ENCODE assay signal across 21 cellular contexts in the genomic region with DNA sequence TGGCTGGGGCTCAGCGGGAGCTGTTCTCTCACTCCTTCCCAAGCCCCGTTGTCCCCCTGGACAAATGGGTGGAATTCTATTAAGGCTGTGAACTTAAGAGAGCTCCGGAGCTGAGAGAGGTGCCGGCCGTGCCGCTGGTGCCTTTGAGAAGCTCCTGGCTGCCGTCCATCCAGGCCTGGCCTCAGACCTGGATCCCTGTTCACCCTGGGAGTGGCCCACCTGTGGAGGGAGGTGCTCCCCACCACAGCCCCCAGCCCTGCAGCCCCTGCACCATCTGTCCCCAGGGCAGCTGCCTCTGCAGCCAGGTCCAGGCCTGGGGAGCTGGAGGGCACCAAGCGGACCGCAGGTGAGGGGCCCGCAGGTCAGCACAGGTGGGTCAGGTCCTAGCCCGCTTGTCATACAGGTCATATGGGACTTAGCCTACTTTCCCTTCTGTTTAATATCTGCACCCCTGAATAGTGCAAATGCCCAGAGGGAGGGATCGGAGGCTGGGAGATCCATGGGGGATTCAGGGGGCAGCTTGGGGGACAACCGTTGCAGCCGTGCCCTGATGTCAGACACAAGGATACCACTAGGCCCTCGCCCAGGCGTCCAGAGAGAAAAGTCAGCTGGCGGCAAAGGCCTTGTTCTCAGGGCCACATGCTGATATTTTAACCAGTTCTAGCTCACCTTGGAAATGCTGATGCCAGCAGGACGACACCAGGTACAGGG. TPM values are rescaled to one million over a fixed set of nuclear protein-coding genes. Genes with fewer than 3 reads are reported as not detected.
DNase-seq lines count a peak whose midpoint lies in the region; ATAC-seq, FAIRE-seq and TF ChIP-seq lines count a peak whose summit lies in the region.
"Had no signal": no experiment of that assay in that cellular context is flagged by ENCODE, and none has a peak within 500 bp of the region (broad histone marks: within the 10 kb centered on the region; RNA-seq: fewer than 3 reads in every experiment).

No MANE protein-coding gene starts in this region.

- CTCF ChIA-PET in activated CD8-positive, alpha-beta T cell treated with anti-CD3 and anti-CD28 coated beads for 36 hours (lab: Charles Lee), result no interaction called here
- CTCF ChIA-PET in A673 (lab: Charles Lee), result no interaction called here

- no peaks in the 10 kb centered on the region for H3K9me3 Mint-ChIP-seq in activated CD8-positive, alpha-beta T cell treated with anti-CD3 and anti-CD28 coated beads for 36 hours
- H3K9me3 Mint-ChIP-seq: activated naive CD8-positive, alpha-beta T cell treated with anti-CD3 and anti-CD28 coated beads, Interleukin-2, amount 50 U/mL, for 24 hours had no signal

- BruUV-seq in A673 (replicated peaks; lab: Mats Ljungman, UMichigan), result no TSS peak

- H3K36me3 ChIP-seq in RWPE2 (ENCODE audit: low read depth), result no peaks in the 10 kb centered on the region
- no peaks in the 10 kb centered on the region for H3K36me3 ChIP-seq in kidney (ENCODE audit: control insufficient read depth in 1 of 2, insufficient read depth in 2 of 2, low read length in 2 of 2)
- no peaks in the 10 kb centered on the region for H3K36me3 ChIP-seq in stomach
- H3K36me3 ChIP-seq in A673 (ENCODE audit: insufficient read depth, low read length, poor library complexity, severe bottlenecking), result no peaks in the 10 kb centered on the region
- H3K36me3 ChIP-seq: neutrophil had no signal

- DNase-seq in activated CD4-positive, alpha-beta T cell treated with anti-CD3 and anti-CD28 coated beads, Interleukin-2, amount 50 U/mL, for 1 hour, result peak; percentile 0
- DNase-seq in activated CD4-positive, alpha-beta T cell treated with anti-CD3 and anti-CD28 coated beads, Interleukin-2, amount 50 U/mL, for 4 hours, result no peak
- peak; percentile 53 for DNase-seq in RWPE2 (ENCODE audit: low spot score)
- DNase-seq in kidney, result peak; percentile 64
- peak; percentile 24 for DNase-seq in stomach
- DNase-seq in activated CD8-positive, alpha-beta T cell treated with anti-CD3 and anti-CD28 coated beads for 36 hours, result no peak
- DNase-seq in A673 (ENCODE audit: low spot score), result no peak
- DNase-seq in GM12891 (ENCODE audit: insufficient read length, low spot score), result no peak
- DNase-seq: HCEC 1CT; KBM-7; mesenchymal stem cell; NCI-H1105 treated with DMSO at 0.1 percent for 48 hours; NCI-H2171 treated with DMSO at 0.1 percent for 48 hours; SIG-M5; stimulated activated naive CD4-positive, alpha-beta T cell treated with Interleukin-2 at 50 U/mL for 16 hours; T-helper 9 cell had no signal

- H3K27ac ChIP-seq in RWPE2 (ENCODE audit: poor library complexity, severe bottlenecking) (no peak overlapping the region), kidney (ENCODE audit: low read depth in 2 of 2, low read length in 2 of 2) (no peak overlapping the region), stomach (no peak overlapping the region), A673 (ENCODE audit: low read depth, low read length, poor library complexity, severe bottlenecking) (no peak overlapping the region)
- H3K27ac ChIP-seq: neutrophil had no signal

- H3K36me3 Mint-ChIP-seq in activated CD8-positive, alpha-beta T cell treated with anti-CD3 and anti-CD28 coated beads for 36 hours (ENCODE audit: low read depth), result no peaks in the 10 kb centered on the region

- peaks cover 6% of the 10 kb centered on the region for H3K4me1 Mint-ChIP-seq in activated CD8-positive, alpha-beta T cell treated with anti-CD3 and anti-CD28 coated beads for 36 hours (ENCODE audit: low read depth)

- H3K4me3 ChIP-seq in RWPE2 (ENCODE audit: severe bottlenecking) (no peak overlapping the region), kidney (ENCODE audit: low read length in 2 of 2) (no peak overlapping the region), stomach (no peak overlapping the region), A673 (ENCODE audit: low read depth, low read length, poor library complexity, severe bottlenecking) (no peak overlapping the region)
- H3K4me3 ChIP-seq: smooth muscle cell had no signal

- H3K4me3 Mint-ChIP-seq in activated CD8-positive, alpha-beta T cell treated with anti-CD3 and anti-CD28 coated beads for 36 hours, result no peak overlapping the region
- H3K4me3 Mint-ChIP-seq: activated naive CD8-positive, alpha-beta T cell treated with anti-CD3 and anti-CD28 coated beads, Interleukin-2, amount 50 U/mL, for 24 hours had no signal

- POLR2A ChIA-PET in activated CD8-positive, alpha-beta T cell treated with anti-CD3 and anti-CD28 coated beads for 36 hours (lab: Charles Lee), result no interaction called here
- POLR2A ChIA-PET in A673 (lab: Charles Lee; ENCODE audit: low non-redundant PET), result no interaction called here

- intact Hi-C loops in kidney (cut with DNase I) (no loop called here), stomach (cut with DNase I; ENCODE audit: low total_unique reads) (no loop called here), A673 (cut with micrococcal nuclease; ENCODE audit: unreplicated experiment) (no loop called here)
- intact Hi-C loops in activated CD8-positive, alpha-beta T cell treated with anti-CD3 and anti-CD28 coated beads for 36 hours (cut with micrococcal nuclease), result no loop called here

- no peaks in the 10 kb centered on the region for H3K27me3 Mint-ChIP-seq in activated CD8-positive, alpha-beta T cell treated with anti-CD3 and anti-CD28 coated beads for 36 hours
- H3K27me3 Mint-ChIP-seq: activated naive CD8-positive, alpha-beta T cell treated with anti-CD3 and anti-CD28 coated beads, Interleukin-2, amount 50 U/mL, for 24 hours had no signal

- no peak for FAIRE-seq in kidney (lab: Jason Lieb, UNC)
- no peak for FAIRE-seq in GM12891 (lab: Jason Lieb, UNC)
- FAIRE-seq: endothelial cell of umbilical vein, frontal cortex had no signal

- WGBS in stomach, 5 donors, result 84 to 90% (median 85%) methylated on average over 18 of the region's 18 CpGs

- H3K4me1 ChIP-seq in RWPE2 (ENCODE audit: insufficient read depth, poor library complexity, severe bottlenecking), result peaks cover 5% of the 10 kb centered on the region
- H3K4me1 ChIP-seq in kidney (ENCODE audit: control insufficient read depth in 1 of 2, insufficient read depth in 1 of 2, low read depth in 1 of 2, low read length in 2 of 2), result no peaks in the 10 kb centered on the region
- peaks cover 5 to 18% (median 12%) of the 10 kb centered on the region in 4 donors for H3K4me1 ChIP-seq in stomach
- H3K4me1 ChIP-seq in A673 (ENCODE audit: insufficient read depth, low read length, poor library complexity, severe bottlenecking), result no peaks in the 10 kb centered on the region

- TF ChIP-seq CTCF in RWPE2 (IDR thresholded peaks at IDR 0.05; ENCODE audit: poor library complexity, severe bottlenecking), result no peak
- no peak for TF ChIP-seq CTCF in kidney (IDR thresholded peaks at IDR 0.05; ENCODE audit: borderline replicate concordance, extremely low read depth, insufficient read depth)
- TF ChIP-seq CTCF in stomach (IDR thresholded peaks at IDR 0.05), result no peak
- TF ChIP-seq CTCF in activated CD8-positive, alpha-beta T cell treated with anti-CD3 and anti-CD28 coated beads for 36 hours (IDR thresholded peaks at IDR 0.05), result no peak
- no peak for TF ChIP-seq CTCF in A673 (conservative IDR thresholded peaks at IDR 0.05; ENCODE audit: low read depth, low read length)

- ATAC-seq in RWPE2 (ENCODE audit: low read depth), result no peak
- ATAC-seq in activated CD8-positive, alpha-beta T cell treated with anti-CD3 and anti-CD28 coated beads for 36 hours, result no peak
- ATAC-seq: activated naive CD8-positive, alpha-beta T cell treated with anti-CD3 and anti-CD28 coated beads, Interleukin-2, amount 50 U/mL, for 24 hours had no signal

- H3K9me3 ChIP-seq in RWPE2 (ENCODE audit: severe bottlenecking), result no peaks in the 10 kb centered on the region
- no peaks in the 10 kb centered on the region for H3K9me3 ChIP-seq in kidney (ENCODE audit: control insufficient read depth in 1 of 2, low read length in 2 of 2)
- H3K9me3 ChIP-seq in stomach, result no peaks in the 10 kb centered on the region
- no peaks in the 10 kb centered on the region for H3K9me3 ChIP-seq in A673 (ENCODE audit: low read depth, low read length, poor library complexity, severe bottlenecking)
- H3K9me3 ChIP-seq: neutrophil had no signal

- no peak overlapping the region for H3K27ac Mint-ChIP-seq in activated CD8-positive, alpha-beta T cell treated with anti-CD3 and anti-CD28 coated beads for 36 hours
- H3K27ac Mint-ChIP-seq: activated naive CD8-positive, alpha-beta T cell treated with anti-CD3 and anti-CD28 coated beads, Interleukin-2, amount 50 U/mL, for 24 hours had no signal

- H3K27me3 ChIP-seq in RWPE2 (ENCODE audit: insufficient read depth, poor library complexity, severe bottlenecking) (no peaks in the 10 kb centered on the region), stomach (no peaks in the 10 kb centered on the region), A673 (replicated peaks; ENCODE audit: insufficient read depth, low read depth, low read length, poor library complexity) (no peaks in the 10 kb centered on the region)

- TF ChIP-seq EP300 in stomach (IDR thresholded peaks at IDR 0.05), result no peak

- TF ChIP-seq POLR2A in stomach (IDR thresholded peaks at IDR 0.05) (no peak), GM12891 (IDR thresholded peaks at IDR 0.05; ENCODE audit: low read depth, low read length) (no peak)

- no peak overlapping the region for H3K9ac ChIP-seq in kidney (ENCODE audit: low read length in 2 of 2)

TF ChIP-seq in GM12891, 5 proteins besides CTCF, POLR2A, EP300 and RAD21:
- no peak for TF ChIP-seq POLR2AphosphoS5 (IDR thresholded peaks at IDR 0.05; ENCODE audit: low read depth, low read length)
- TF ChIP-seq PAX5 (IDR thresholded peaks at IDR 0.05; ENCODE audit: insufficient read depth, low read length, severe bottlenecking), result no peak

RNA-seq across cellular contexts. Expression of a gene that starts 15.2 kb away (rescaled TPM):
- 61.5 TPM for total RNA-seq in kidney
- 107 TPM for polyA plus RNA-seq in kidney (ENCODE audit: insufficient read depth, low read depth, low replicate concordance)
- 100 to 1,000 TPM in 2 of 5 donors, 10 to 100 TPM in 3; 25.7 to 452 (median 55.4) TPM for total RNA-seq in stomach
- polyA plus RNA-seq in stomach, result 10 to 100 TPM; 29.3 to 49.1 (median 35.9) TPM
- 10 to 100 TPM; 23.3 to 24.1 TPM for total RNA-seq in activated CD8-positive, alpha-beta T cell treated with anti-CD3 and anti-CD28 coated beads for 36 hours
- 16.5 and 18.1 TPM in 2 replicates for total RNA-seq in A673 (2021)
- 6.0 TPM for polyA plus RNA-seq in GM12891 (2012; ENCODE audit: low read depth, missing spikeins)

Comparison
In these comparisons a context has a peak if more than half of its experiments do, and no peak if none do; other contexts are left out.
1. DNase-seq: peak in activated CD4-positive, alpha-beta T cell treated with anti-CD3 and anti-CD28 coated beads, Interleukin-2, amount 50 U/mL, for 1 hour (single experiment), RWPE2 (single experiment), kidney (single experiment) and stomach (single experiment); none in activated CD4-positive, alpha-beta T cell treated with anti-CD3 and anti-CD28 coated beads, Interleukin-2, amount 50 U/mL, for 4 hours (0 of 2), activated CD8-positive, alpha-beta T cell treated with anti-CD3 and anti-CD28 coated beads for 36 hours (single experiment), A673 (single experiment) and GM12891 (single experiment).